8 cellular contexts compared by ENCODE assay signal in genomic region chr5:132489871-132490483, GRCh38. TPM values are rescaled to one million over a fixed set of nuclear protein-coding genes. Genes with fewer than 3 reads are reported as not detected.
DNase-seq lines count a peak whose midpoint lies in the region; ATAC-seq and TF ChIP-seq lines count a peak whose summit lies in the region.

No MANE protein-coding gene starts in this region.

- peaks cover 63% of the 10 kb centered on the region for H3K4me1 Mint-ChIP-seq in activated naive CD8-positive, alpha-beta T cell (ENCODE audit: low read depth)
- H3K4me1 Mint-ChIP-seq in progenitor cell of endocrine pancreas (ENCODE audit: low read depth) = peaks cover 7% of the 10 kb centered on the region

- TF ChIP-seq CTCF in cardiac muscle cell (IDR thresholded peaks at IDR 0.05; ENCODE audit: low read depth, low read length) = peak; percentile 16
- peak; percentile 25 for TF ChIP-seq CTCF in progenitor cell of endocrine pancreas (IDR thresholded peaks at IDR 0.05; ENCODE audit: unreplicated experiment)

- H3K4me3 ChIP-seq in cardiac muscle cell = peak overlapping the region; percentile 68

- peak; percentile 28 for ATAC-seq in HG02588 (IDR thresholded peaks at IDR 0.05; ENCODE audit: unreplicated experiment)

- no peak overlapping the region for H3K27ac ChIP-seq in cardiac muscle cell

- H3K27ac Mint-ChIP-seq in activated naive CD8-positive, alpha-beta T cell = peak overlapping the region; percentile 97
- no peak overlapping the region for H3K27ac Mint-ChIP-seq in progenitor cell of endocrine pancreas

- H3K27me3 ChIP-seq in cardiac muscle cell = peaks cover 13% of the 10 kb centered on the region

- DNase-seq in activated CD4-positive, CD25-positive, alpha-beta regulatory T cell (lab: John Stamatoyannopoulos, UW) = peak in 3 of 4 experiments; percentile 31 to 61 (median 56)
- DNase-seq in activated CD4-positive, CD25-positive, alpha-beta regulatory T cell treated with anti-CD3 and anti-CD28 coated beads, Interleukin-2, amount 50 U/mL, for 72 hours = no peak
- DNase-seq in NCI-H2227 treated with DMSO at 0.1 percent for 48 hours (lab: John Stamatoyannopoulos, UW) (peak; percentile 22), cardiac muscle cell (ENCODE audit: low read depth in 1 of 2, low spot score in 1 of 2) (peak; percentile 18 to 57), progenitor cell of endocrine pancreas (ENCODE audit: low spot score, unreplicated experiment) (no peak), NCI-H2107 (lab: John Stamatoyannopoulos, UW) (no peak)

- no peaks in the 10 kb centered on the region for H3K36me3 ChIP-seq in cardiac muscle cell

- peaks cover 5% of the 10 kb centered on the region for H3K4me1 ChIP-seq in cardiac muscle cell (ENCODE audit: low read depth)

- peaks cover 21% of the 10 kb centered on the region for H3K36me3 Mint-ChIP-seq in activated naive CD8-positive, alpha-beta T cell
- no peaks in the 10 kb centered on the region for H3K36me3 Mint-ChIP-seq in progenitor cell of endocrine pancreas (ENCODE audit: insufficient read depth)

- H3K9me3 Mint-ChIP-seq in activated naive CD8-positive, alpha-beta T cell (ENCODE audit: low read depth) = no peaks in the 10 kb centered on the region
- no peaks in the 10 kb centered on the region for H3K9me3 Mint-ChIP-seq in progenitor cell of endocrine pancreas (ENCODE audit: low read depth)

- peak overlapping the region; percentile 97 for H3K4me3 Mint-ChIP-seq in activated naive CD8-positive, alpha-beta T cell
- H3K4me3 Mint-ChIP-seq in progenitor cell of endocrine pancreas (ENCODE audit: low read depth) = peak overlapping the region; percentile 71

- no peaks in the 10 kb centered on the region for H3K27me3 Mint-ChIP-seq in activated naive CD8-positive, alpha-beta T cell
- H3K27me3 Mint-ChIP-seq in progenitor cell of endocrine pancreas = peaks cover 52% of the 10 kb centered on the region

- H3K9me3 ChIP-seq in cardiac muscle cell (ENCODE audit: low read depth) = no peaks in the 10 kb centered on the region

RNA-seq across cellular contexts. Expression of gene IRF1, which starts 0.6 kb away (rescaled TPM):
- total RNA-seq in cardiac muscle cell = 5.5 and 6.0 TPM in 2 replicates
- polyA plus RNA-seq in cardiac muscle cell = 4.7 and 5.7 TPM in 2 replicates
- total RNA-seq in progenitor cell of endocrine pancreas = 2.3 and 4.1 TPM in 2 replicates

RNA-seq across cellular contexts. Expression of gene IL5, which starts 53.3 kb away (rescaled TPM):
- not detected in 2 replicates for total RNA-seq in cardiac muscle cell
- not detected in 2 replicates for polyA plus RNA-seq in cardiac muscle cell
- total RNA-seq in progenitor cell of endocrine pancreas = not detected in 2 replicates

Comparison
In these comparisons a context has a peak if more than half of its experiments do, and no peak if none do; other contexts are left out.
1. DNase-seq: peak in activated CD4-positive, CD25-positive, alpha-beta regulatory T cell (3 of 4), NCI-H2227 treated with DMSO at 0.1 percent for 48 hours (single experiment) and cardiac muscle cell (2 of 2); none in activated CD4-positive, CD25-positive, alpha-beta regulatory T cell treated with anti-CD3 and anti-CD28 coated beads, Interleukin-2, amount 50 U/mL, for 72 hours (single experiment), progenitor cell of endocrine pancreas (single experiment) and NCI-H2107 (single experiment).